In genomic region chr2:64988420-64989125, GRCh38 we compare ENCODE assay signal across 1 cellular context.
A peak's percentile ranks its signal among the peaks of the same experiment; 100 is the strongest.
TF ChIP-seq lines count a peak whose summit lies in the region.

No MANE protein-coding gene starts in this region.

TF ChIP-seq in HepG2, 621 proteins besides CTCF, POLR2A, EP300 and RAD21 (continued from another document and continues in another):
- peak; percentile 78; the same call in 1 of the 2 replicates for TF ChIP-seq SNAPC4 (CRISPR knock-in tag; IDR thresholded peaks at IDR 0.05)
- peak; percentile 50; the same call in 1 of the 2 replicates for TF ChIP-seq PAXIP1 (CRISPR knock-in tag; conservative IDR thresholded peaks at IDR 0.05)
- TF ChIP-seq, protein P1, sequence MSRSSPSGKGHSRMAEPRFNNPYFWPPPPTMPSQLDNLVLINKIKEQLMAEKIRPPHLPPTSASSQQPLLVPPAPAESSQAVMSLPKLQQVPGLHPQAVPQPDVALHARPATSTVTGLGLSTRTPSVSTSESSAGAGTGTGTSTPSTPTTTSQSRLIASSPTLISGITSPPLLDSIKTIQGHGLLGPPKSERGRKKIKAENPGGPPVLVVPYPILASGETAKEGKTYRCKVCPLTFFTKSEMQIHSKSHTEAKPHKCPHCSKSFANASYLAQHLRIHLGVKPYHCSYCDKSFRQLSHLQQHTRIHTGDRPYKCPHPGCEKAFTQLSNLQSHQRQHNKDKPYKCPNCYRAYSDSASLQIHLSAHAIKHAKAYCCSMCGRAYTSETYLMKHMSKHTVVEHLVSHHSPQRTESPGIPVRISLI (CRISPR knock-in tag; IDR thresholded peaks at IDR 0.05; ENCODE audit: borderline replicate concordance), result no peak
- TF ChIP-seq, protein P2, sequence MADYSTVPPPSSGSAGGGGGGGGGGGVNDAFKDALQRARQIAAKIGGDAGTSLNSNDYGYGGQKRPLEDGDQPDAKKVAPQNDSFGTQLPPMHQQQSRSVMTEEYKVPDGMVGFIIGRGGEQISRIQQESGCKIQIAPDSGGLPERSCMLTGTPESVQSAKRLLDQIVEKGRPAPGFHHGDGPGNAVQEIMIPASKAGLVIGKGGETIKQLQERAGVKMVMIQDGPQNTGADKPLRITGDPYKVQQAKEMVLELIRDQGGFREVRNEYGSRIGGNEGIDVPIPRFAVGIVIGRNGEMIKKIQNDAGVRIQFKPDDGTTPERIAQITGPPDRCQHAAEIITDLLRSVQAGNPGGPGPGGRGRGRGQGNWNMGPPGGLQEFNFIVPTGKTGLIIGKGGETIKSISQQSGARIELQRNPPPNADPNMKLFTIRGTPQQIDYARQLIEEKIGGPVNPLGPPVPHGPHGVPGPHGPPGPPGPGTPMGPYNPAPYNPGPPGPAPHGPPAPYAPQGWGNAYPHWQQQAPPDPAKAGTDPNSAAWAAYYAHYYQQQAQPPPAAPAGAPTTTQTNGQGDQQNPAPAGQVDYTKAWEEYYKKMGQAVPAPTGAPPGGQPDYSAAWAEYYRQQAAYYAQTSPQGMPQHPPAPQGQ (CRISPR knock-in tag; IDR thresholded peaks at IDR 0.05; ENCODE audit: borderline replicate concordance), result no peak
- TF ChIP-seq, protein P3, sequence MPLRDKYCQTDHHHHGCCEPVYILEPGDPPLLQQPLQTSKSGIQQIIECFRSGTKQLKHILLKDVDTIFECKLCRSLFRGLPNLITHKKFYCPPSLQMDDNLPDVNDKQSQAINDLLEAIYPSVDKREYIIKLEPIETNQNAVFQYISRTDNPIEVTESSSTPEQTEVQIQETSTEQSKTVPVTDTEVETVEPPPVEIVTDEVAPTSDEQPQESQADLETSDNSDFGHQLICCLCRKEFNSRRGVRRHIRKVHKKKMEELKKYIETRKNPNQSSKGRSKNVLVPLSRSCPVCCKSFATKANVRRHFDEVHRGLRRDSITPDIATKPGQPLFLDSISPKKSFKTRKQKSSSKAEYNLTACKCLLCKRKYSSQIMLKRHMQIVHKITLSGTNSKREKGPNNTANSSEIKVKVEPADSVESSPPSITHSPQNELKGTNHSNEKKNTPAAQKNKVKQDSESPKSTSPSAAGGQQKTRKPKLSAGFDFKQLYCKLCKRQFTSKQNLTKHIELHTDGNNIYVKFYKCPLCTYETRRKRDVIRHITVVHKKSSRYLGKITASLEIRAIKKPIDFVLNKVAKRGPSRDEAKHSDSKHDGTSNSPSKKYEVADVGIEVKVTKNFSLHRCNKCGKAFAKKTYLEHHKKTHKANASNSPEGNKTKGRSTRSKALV (CRISPR knock-in tag; IDR thresholded peaks at IDR 0.05), result peak; percentile 88
- TF ChIP-seq, protein P4, sequence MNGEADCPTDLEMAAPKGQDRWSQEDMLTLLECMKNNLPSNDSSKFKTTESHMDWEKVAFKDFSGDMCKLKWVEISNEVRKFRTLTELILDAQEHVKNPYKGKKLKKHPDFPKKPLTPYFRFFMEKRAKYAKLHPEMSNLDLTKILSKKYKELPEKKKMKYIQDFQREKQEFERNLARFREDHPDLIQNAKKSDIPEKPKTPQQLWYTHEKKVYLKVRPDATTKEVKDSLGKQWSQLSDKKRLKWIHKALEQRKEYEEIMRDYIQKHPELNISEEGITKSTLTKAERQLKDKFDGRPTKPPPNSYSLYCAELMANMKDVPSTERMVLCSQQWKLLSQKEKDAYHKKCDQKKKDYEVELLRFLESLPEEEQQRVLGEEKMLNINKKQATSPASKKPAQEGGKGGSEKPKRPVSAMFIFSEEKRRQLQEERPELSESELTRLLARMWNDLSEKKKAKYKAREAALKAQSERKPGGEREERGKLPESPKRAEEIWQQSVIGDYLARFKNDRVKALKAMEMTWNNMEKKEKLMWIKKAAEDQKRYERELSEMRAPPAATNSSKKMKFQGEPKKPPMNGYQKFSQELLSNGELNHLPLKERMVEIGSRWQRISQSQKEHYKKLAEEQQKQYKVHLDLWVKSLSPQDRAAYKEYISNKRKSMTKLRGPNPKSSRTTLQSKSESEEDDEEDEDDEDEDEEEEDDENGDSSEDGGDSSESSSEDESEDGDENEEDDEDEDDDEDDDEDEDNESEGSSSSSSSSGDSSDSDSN (CRISPR knock-in tag; IDR thresholded peaks at IDR 0.05), result peak; percentile 93
- 0 out of 2 replicates have a peak, but pooled peaks have one; percentile 74 for TF ChIP-seq PCBP1 (IDR thresholded peaks at IDR 0.05; ENCODE audit: borderline replicate concordance, low read depth, low read length)
- TF ChIP-seq ZNF567 (CRISPR knock-in tag; IDR thresholded peaks at IDR 0.05; ENCODE audit: borderline replicate concordance), result 0 out of 2 replicates have a peak, but pooled peaks have one; percentile 69
- peak; percentile 77 for TF ChIP-seq ZNF709 (CRISPR knock-in tag; IDR thresholded peaks at IDR 0.05)
- TF ChIP-seq HNRNPLL (IDR thresholded peaks at IDR 0.05; ENCODE audit: low read depth, low read length, poor library complexity, severe bottlenecking), result peak; percentile 66
- TF ChIP-seq ZNF616 (CRISPR knock-in tag; IDR thresholded peaks at IDR 0.05; ENCODE audit: low read depth), result no peak
- peak; percentile 83; the same call in 1 of the 2 replicates for TF ChIP-seq ZNF558 (CRISPR knock-in tag; IDR thresholded peaks at IDR 0.05; ENCODE audit: borderline replicate concordance)
- TF ChIP-seq, protein P5, sequence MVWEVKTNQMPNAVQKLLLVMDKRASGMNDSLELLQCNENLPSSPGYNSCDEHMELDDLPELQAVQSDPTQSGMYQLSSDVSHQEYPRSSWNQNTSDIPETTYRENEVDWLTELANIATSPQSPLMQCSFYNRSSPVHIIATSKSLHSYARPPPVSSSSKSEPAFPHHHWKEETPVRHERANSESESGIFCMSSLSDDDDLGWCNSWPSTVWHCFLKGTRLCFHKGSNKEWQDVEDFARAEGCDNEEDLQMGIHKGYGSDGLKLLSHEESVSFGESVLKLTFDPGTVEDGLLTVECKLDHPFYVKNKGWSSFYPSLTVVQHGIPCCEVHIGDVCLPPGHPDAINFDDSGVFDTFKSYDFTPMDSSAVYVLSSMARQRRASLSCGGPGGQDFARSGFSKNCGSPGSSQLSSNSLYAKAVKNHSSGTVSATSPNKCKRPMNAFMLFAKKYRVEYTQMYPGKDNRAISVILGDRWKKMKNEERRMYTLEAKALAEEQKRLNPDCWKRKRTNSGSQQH (CRISPR knock-in tag; IDR thresholded peaks at IDR 0.05; ENCODE audit: low read depth), result 0 out of 2 replicates have a peak, but pooled peaks have one; percentile 53
- no peak for TF ChIP-seq SIX1 (CRISPR knock-in tag; IDR thresholded peaks at IDR 0.05; ENCODE audit: borderline replicate concordance)
- peak; percentile 92 for TF ChIP-seq ZNF225 (CRISPR knock-in tag; IDR thresholded peaks at IDR 0.05)
- TF ChIP-seq IRX3 (CRISPR knock-in tag; IDR thresholded peaks at IDR 0.05; ENCODE audit: borderline replicate concordance, low read depth), result peak; percentile 52
- TF ChIP-seq ZSCAN25 (CRISPR knock-in tag; IDR thresholded peaks at IDR 0.05), result peak; percentile 93
- peak; percentile 25; the same call in 1 of the 2 replicates for TF ChIP-seq GATAD2A (CRISPR knock-in tag; IDR thresholded peaks at IDR 0.05)
- peak; percentile 20 for TF ChIP-seq BCL6 (CRISPR knock-in tag; IDR thresholded peaks at IDR 0.05)
- TF ChIP-seq DPF2 (CRISPR knock-in tag; IDR thresholded peaks at IDR 0.05; ENCODE audit: borderline replicate concordance, low read depth), result no peak
- peak; percentile 43 for TF ChIP-seq CBX1 (IDR thresholded peaks at IDR 0.05; ENCODE audit: low read depth)
- TF ChIP-seq ZBED4 (CRISPR knock-in tag; IDR thresholded peaks at IDR 0.05; ENCODE audit: borderline replicate concordance), result peak; percentile 46; the same call in 1 of the 2 replicates
- no peak for TF ChIP-seq HIC2 (CRISPR knock-in tag; IDR thresholded peaks at IDR 0.05; ENCODE audit: low read depth)
- peak; percentile 36 for TF ChIP-seq ZNF121 (CRISPR knock-in tag; IDR thresholded peaks at IDR 0.05)
- no peak for TF ChIP-seq TBP (CRISPR knock-in tag; IDR thresholded peaks at IDR 0.05)
- TF ChIP-seq ZNF446 (CRISPR knock-in tag; IDR thresholded peaks at IDR 0.05), result peak; percentile 91
- TF ChIP-seq YEATS4 (CRISPR knock-in tag; IDR thresholded peaks at IDR 0.05; ENCODE audit: borderline replicate concordance), result peak; percentile 53; the same call in 1 of the 2 replicates
